Comparison of ENCODE assay signal across 20 cellular contexts in genomic region chr17:13599168-13599577, GRCh38. TPM values are rescaled to one million over a fixed set of nuclear protein-coding genes. Genes with fewer than 3 reads are reported as not detected.
A peak's percentile ranks its signal among the peaks of the same experiment; 100 is the strongest.
DNase-seq lines count a peak whose midpoint lies in the region; TF ChIP-seq lines count a peak whose summit lies in the region.
"Had no signal": no experiment of that assay in that cellular context is flagged by ENCODE, and none has a peak within 500 bp of the region (broad histone marks: within the 10 kb centered on the region; RNA-seq: fewer than 3 reads in every experiment).

No MANE protein-coding gene starts in this region.

- no peak overlapping the region for H3K4ac ChIP-seq in H9 (ENCODE audit: low read depth, low read length)

- no peak overlapping the region for H2AFZ ChIP-seq in H9 (ENCODE audit: low read length)

- no peak overlapping the region for H2BK20ac ChIP-seq in H9 (ENCODE audit: low read depth, low read length, poor library complexity, severe bottlenecking)

- no peak overlapping the region for H2BK15ac ChIP-seq in H9 (ENCODE audit: low read depth, low read length)

- DNase-seq in cardiac muscle cell (ENCODE audit: low read depth in 1 of 2, low spot score in 1 of 2) (no peak), right atrium auricular region (ENCODE audit: low spot score) (no peak), choroid plexus epithelial cell (ENCODE audit: low read depth) (no peak), nucleus accumbens (lab: John Stamatoyannopoulos, UW) (no peak), tibial artery (no peak), H9 (no peak), SHP77 treated with DMSO at 0.1 percent for 48 hours (lab: John Stamatoyannopoulos, UW) (no peak)
- DNase-seq: activated CD8-positive, alpha-beta T cell treated with anti-CD3 and anti-CD28 coated beads for 36 hours; adrenal gland; CD4-positive, alpha-beta T cell; colonic mucosa; DMS79; KG1; NCI-H1105; NCI-H526; pancreas; thyroid gland had no signal

- H3K23ac ChIP-seq in H9 (ENCODE audit: insufficient read length, low read depth, low read length), result no peak overlapping the region

- no peak overlapping the region for H2AK5ac ChIP-seq in H9 (ENCODE audit: insufficient read length, low read length)

- peak overlapping the region; percentile 41 for H3K4me3 ChIP-seq in cardiac muscle cell
- no peak overlapping the region for H3K4me3 ChIP-seq in right atrium auricular region
- peak overlapping the region; percentile 78 for H3K4me3 ChIP-seq in choroid plexus epithelial cell (ENCODE audit: low read depth, low read length)
- H3K4me3 ChIP-seq in tibial artery, result no peak overlapping the region
- H3K4me3 ChIP-seq: colonic mucosa, pancreas, thyroid gland had no signal

- H3K27me3 Mint-ChIP-seq in nephron (ENCODE audit: low read depth), result peaks cover 64% of the 10 kb centered on the region
- peaks cover 44% of the 10 kb centered on the region for H3K27me3 Mint-ChIP-seq in H9 (ENCODE audit: low read depth)

- H3K9me3 Mint-ChIP-seq in nephron (no peaks in the 10 kb centered on the region), H9 (no peaks in the 10 kb centered on the region; a peak in 1 of 5 replicates)
- H3K9me3 Mint-ChIP-seq: activated CD8-positive, alpha-beta T cell treated with anti-CD3 and anti-CD28 coated beads for 36 hours; activated T-helper 17 cell treated with anti-CD3 and anti-CD28 coated beads, Interleukin-2, amount 50 U/mL, for 72 hours; CD4-positive, alpha-beta T cell; stimulated activated effector memory CD8-positive, alpha-beta T cell treated with anti-CD3 and anti-CD28 coated beads, Interleukin-12 subunit alpha, Interleukin-12 subunit beta, amount 100 ng/mL, for 72 hours had no signal

- H3T11ph ChIP-seq in H9 (ENCODE audit: low read length), result no peak overlapping the region

- H3K27ac Mint-ChIP-seq in nephron (peak overlapping the region in 2 of 3 experiments; percentile 10 to 61), H9 (no peak overlapping the region)
- H3K27ac Mint-ChIP-seq: activated CD8-positive, alpha-beta T cell treated with anti-CD3 and anti-CD28 coated beads for 36 hours; activated T-helper 17 cell treated with anti-CD3 and anti-CD28 coated beads, Interleukin-2, amount 50 U/mL, for 72 hours; CD4-positive, alpha-beta T cell; stimulated activated effector memory CD8-positive, alpha-beta T cell treated with anti-CD3 and anti-CD28 coated beads, Interleukin-12 subunit alpha, Interleukin-12 subunit beta, amount 100 ng/mL, for 72 hours had no signal

- no CpG with 5 or more reads among the region's 1 CpG for WGBS in H9 (ENCODE audit: extremely low coverage, insufficient read length, low lambda C conversion rate)

- no peaks in the 10 kb centered on the region for H3K36me3 Mint-ChIP-seq in nephron (ENCODE audit: low read depth)
- no peaks in the 10 kb centered on the region; a peak in 1 of 7 replicates for H3K36me3 Mint-ChIP-seq in H9 (ENCODE audit: insufficient read depth in 1 of 3, low read depth in 3 of 3)

- H3K79me1 ChIP-seq in H9 (ENCODE audit: insufficient read depth, low read depth, low read length, poor library complexity, severe bottlenecking), result no peaks in the 10 kb centered on the region

- H3K9ac ChIP-seq in H9 (ENCODE audit: extremely low read depth, insufficient read length, low read length), result no peak overlapping the region

- H3K4me1 ChIP-seq in cardiac muscle cell (ENCODE audit: low read depth) (peaks cover 33% of the 10 kb centered on the region), right atrium auricular region (peaks cover 0 to 15% of the 10 kb centered on the region in 2 donors), tibial artery (peaks cover 0 to 20% (median 16%) of the 10 kb centered on the region in 4 donors), H9 (ENCODE audit: insufficient read depth, low read length) (no peaks in the 10 kb centered on the region)
- H3K4me1 ChIP-seq: colonic mucosa had no signal

- H3K36me3 ChIP-seq in cardiac muscle cell (no peaks in the 10 kb centered on the region), right atrium auricular region (no peaks in the 10 kb centered on the region), tibial artery (no peaks in the 10 kb centered on the region)
- H3K36me3 ChIP-seq: adrenal gland, colonic mucosa, pancreas, thyroid gland had no signal

- H3K27ac ChIP-seq in cardiac muscle cell, result no peak overlapping the region
- no peak overlapping the region for H3K27ac ChIP-seq in right atrium auricular region
- no peak overlapping the region for H3K27ac ChIP-seq in tibial artery
- H3K27ac ChIP-seq in H9 (ENCODE audit: insufficient read length, low read depth, low read length), result no peak overlapping the region
- H3K27ac ChIP-seq: adrenal gland, colonic mucosa, pancreas, thyroid gland had no signal

- no peak overlapping the region for H4K5ac ChIP-seq in H9 (ENCODE audit: insufficient read length, low read depth, low read length)

- H3K79me2 ChIP-seq in H9 (ENCODE audit: insufficient read depth, low read length), result no peaks in the 10 kb centered on the region

- TF ChIP-seq CTCF in cardiac muscle cell (IDR thresholded peaks at IDR 0.05; ENCODE audit: low read depth, low read length), result no peak
- no peak for TF ChIP-seq CTCF in right atrium auricular region (IDR thresholded peaks at IDR 0.05)
- no peak for TF ChIP-seq CTCF in choroid plexus epithelial cell (conservative IDR thresholded peaks at IDR 0.05; ENCODE audit: low read depth, low read length)
- TF ChIP-seq CTCF in nephron (IDR thresholded peaks at IDR 0.05; ENCODE audit: unreplicated experiment in 3 of 3), result no peak
- no peak for TF ChIP-seq CTCF in tibial artery (IDR thresholded peaks at IDR 0.05)
- TF ChIP-seq CTCF in H9 (conservative IDR thresholded peaks at IDR 0.05), result no peak

- H3K9me3 ChIP-seq in cardiac muscle cell (ENCODE audit: low read depth), result no peaks in the 10 kb centered on the region
- no peaks in the 10 kb centered on the region for H3K9me3 ChIP-seq in right atrium auricular region
- H3K9me3 ChIP-seq in tibial artery, result no peaks in the 10 kb centered on the region
- H3K9me3 ChIP-seq in H9 (ENCODE audit: control insufficient read depth, low read depth, low read length), result no peaks in the 10 kb centered on the region
- H3K9me3 ChIP-seq: adrenal gland, colonic mucosa, pancreas, thyroid gland had no signal

- no peak overlapping the region for H4K8ac ChIP-seq in H9 (replicated peaks; ENCODE audit: insufficient read length, low read depth, low read length)

- no peak overlapping the region for H3K18ac ChIP-seq in H9 (ENCODE audit: insufficient read length, low read depth, low read length)

- H3K4me1 Mint-ChIP-seq in nephron (peaks cover 59% of the 10 kb centered on the region), H9 (peaks cover 29 to 36% of the 10 kb centered on the region in 2 experiments)

- H3K56ac ChIP-seq in H9 (ENCODE audit: insufficient read length, low read depth, low read length), result no peak overlapping the region

- H2BK12ac ChIP-seq in H9 (ENCODE audit: insufficient read length, low read depth, low read length), result no peak overlapping the region

- H3K4me3 Mint-ChIP-seq in nephron, result peak overlapping the region; percentile 75 to 82 (median 81)
- no peak overlapping the region for H3K4me3 Mint-ChIP-seq in H9
- H3K4me3 Mint-ChIP-seq: activated CD8-positive, alpha-beta T cell treated with anti-CD3 and anti-CD28 coated beads for 36 hours; CD4-positive, alpha-beta T cell; stimulated activated effector memory CD8-positive, alpha-beta T cell treated with anti-CD3 and anti-CD28 coated beads, Interleukin-12 subunit alpha, Interleukin-12 subunit beta, amount 100 ng/mL, for 72 hours had no signal

- H3K27me3 ChIP-seq in cardiac muscle cell (peaks cover 15% of the 10 kb centered on the region), right atrium auricular region (peaks cover 14% of the 10 kb centered on the region in 2 donors), tibial artery (peaks cover 0 to 51% of the 10 kb centered on the region in 2 donors), H9 (ENCODE audit: insufficient read depth, low read length) (no peaks in the 10 kb centered on the region; the same call in 1 of the 2 replicates)

- H4K91ac ChIP-seq in H9 (ENCODE audit: insufficient read length, low read depth, low read length), result no peak overlapping the region

- H2BK5ac ChIP-seq in H9 (ENCODE audit: insufficient read length, low read length), result no peak overlapping the region

- no peak overlapping the region for H3K14ac ChIP-seq in H9 (ENCODE audit: insufficient read depth, low read length)

- H4K20me1 ChIP-seq in H9 (ENCODE audit: control insufficient read depth, insufficient read depth, insufficient read length), result no peaks in the 10 kb centered on the region

- H3K4me2 ChIP-seq in H9 (ENCODE audit: insufficient read depth, insufficient read length, low read length), result no peak overlapping the region

- intact Hi-C loops in tibial artery (cut with DNase I; ENCODE audit: low total_unique reads), result loop anchor here (5.0 kb wide), 1 partner anchor 703 kb away; the partner anchor contains the start of gene HS3ST3B1

- H3K23me2 ChIP-seq in H9 (ENCODE audit: insufficient read length, low read depth, low read length, poor library complexity, severe bottlenecking), result peaks cover 22% of the 10 kb centered on the region

- H2BK120ac ChIP-seq in H9 (ENCODE audit: low read depth, low read length, poor library complexity, severe bottlenecking), result no peak overlapping the region

RNA-seq across cellular contexts. Expression of gene HS3ST3A1, which starts 2.6 kb away (rescaled TPM):
- total RNA-seq in cardiac muscle cell, result 15.0 and 20.6 TPM in 2 replicates
- 8.2 and 17.3 TPM in 2 replicates for polyA plus RNA-seq in cardiac muscle cell
- 1 to 10 TPM in 1 of 2 donors, not detected in 1; 5.6 TPM for total RNA-seq in right atrium auricular region
- 3.2 and 3.4 TPM in 2 replicates for total RNA-seq in H9 (2021)

Comparison
In these comparisons a context has a peak if more than half of its experiments do, and no peak if none do; other contexts are left out.
1. H3K4me3 ChIP-seq: peak in cardiac muscle cell (single experiment) and choroid plexus epithelial cell (single experiment); none in right atrium auricular region (0 of 2) and tibial artery (0 of 2).
2. H3K27ac Mint-ChIP-seq: peak in nephron (2 of 3); none in H9 (0 of 3).
3. H3K4me3 Mint-ChIP-seq: peak in nephron (3 of 3); none in H9 (0 of 2).